In genomic region chr16:70454221-70455034, GRCh38 we compare ENCODE assay signal across 1 cellular context.
TF ChIP-seq lines count a peak whose summit lies in the region.

TSS of gene FCSK (plus strand) at chr16:70454595. CDS start at chr16:70463191, 8,596 bp downstream.

TF ChIP-seq in HepG2, 621 proteins besides CTCF, POLR2A, EP300 and RAD21 (continued from another document and continues in another):
- TF ChIP-seq ZNF609 (CRISPR knock-in tag; IDR thresholded peaks at IDR 0.05; ENCODE audit: borderline replicate concordance), result no peak
- peak; percentile 95 for TF ChIP-seq HOXA3 (CRISPR knock-in tag; IDR thresholded peaks at IDR 0.05)
- no peak for TF ChIP-seq NFE2L2 (IDR thresholded peaks at IDR 0.05; ENCODE audit: low read length)
- TF ChIP-seq CENPX (CRISPR knock-in tag; IDR thresholded peaks at IDR 0.05), result no peak
- TF ChIP-seq ZZZ3 (CRISPR knock-in tag; IDR thresholded peaks at IDR 0.05; ENCODE audit: borderline replicate concordance), result no peak
- TF ChIP-seq ZNF18 (CRISPR knock-in tag; IDR thresholded peaks at IDR 0.05; ENCODE audit: insufficient replicate concordance), result peak; percentile 83
- TF ChIP-seq AHDC1 (CRISPR knock-in tag; IDR thresholded peaks at IDR 0.05; ENCODE audit: borderline replicate concordance), result no peak
- no peak for TF ChIP-seq SRSF4 (IDR thresholded peaks at IDR 0.05; ENCODE audit: low read depth, low read length, poor library complexity, severe bottlenecking)
- peak; percentile 87 for TF ChIP-seq ZFP37 (CRISPR knock-in tag; IDR thresholded peaks at IDR 0.05; ENCODE audit: borderline replicate concordance)
- TF ChIP-seq CEBPZ (IDR thresholded peaks at IDR 0.05; ENCODE audit: low read length), result no peak
- peak; percentile 25; the same call in 1 of the 2 replicates for TF ChIP-seq TFAP4 (IDR thresholded peaks at IDR 0.05; ENCODE audit: borderline replicate concordance, low read depth)
- no peak for TF ChIP-seq BRF2 (CRISPR knock-in tag; IDR thresholded peaks at IDR 0.05)
- no peak for TF ChIP-seq HIC2 (CRISPR knock-in tag; IDR thresholded peaks at IDR 0.05; ENCODE audit: low read depth)
- TF ChIP-seq ZNF333 (CRISPR knock-in tag; IDR thresholded peaks at IDR 0.05; ENCODE audit: borderline replicate concordance), result peak; percentile 99; the same call in 1 of the 2 replicates
- TF ChIP-seq ZNF503 (CRISPR knock-in tag; IDR thresholded peaks at IDR 0.05), result peak; percentile 64
- TF ChIP-seq MZF1 (CRISPR knock-in tag; IDR thresholded peaks at IDR 0.05; ENCODE audit: borderline replicate concordance), result no peak
- no peak; the same call in 1 of the 2 replicates for TF ChIP-seq SAFB2 (CRISPR knock-in tag; IDR thresholded peaks at IDR 0.05; ENCODE audit: borderline replicate concordance, low read depth)
- peak; percentile 96 for TF ChIP-seq BRD4 (CRISPR knock-in tag; IDR thresholded peaks at IDR 0.05)
